In genomic region chr6:95743591-95743990, GRCh38 we compare ENCODE assay signal across 31 cellular contexts.
"Had no signal": no experiment of that assay in that cellular context is flagged by ENCODE, and none has a peak within 500 bp of the region (broad histone marks: within the 10 kb centered on the region; RNA-seq: fewer than 3 reads in every experiment).

No MANE protein-coding gene starts in this region.

- H3K36me3 ChIP-seq: neural progenitor cell, ovary, spleen, suprapubic skin, tibial artery, transverse colon, upper lobe of right lung, uterus had no signal

- H3K27me3 ChIP-seq: neural progenitor cell, ovary, spleen, suprapubic skin, testis, tibial artery, transverse colon, upper lobe of right lung, uterus had no signal

- H3K4me1 Mint-ChIP-seq: natural killer cell; nephron; neural progenitor cell; stimulated activated memory B cell treated with anti-CD40 and anti-IgM and Interleukin-4, amounts not matched to agents 10 μg/mL and 1 μg/mL and 100 μg/mL, for 72 hours; stimulated activated naive CD8-positive, alpha-beta T cell treated with anti-CD3 and anti-CD28 coated beads, Interleukin-15, amount 100 ng/mL, for 72 hours had no signal

- H3K36me3 Mint-ChIP-seq: natural killer cell; neural progenitor cell; stimulated activated memory B cell treated with anti-CD40 and anti-IgM and Interleukin-4, amounts not matched to agents 10 μg/mL and 1 μg/mL and 100 μg/mL, for 72 hours; type B pancreatic cell had no signal

- H3K4me3 Mint-ChIP-seq: natural killer cell; nephron; neural progenitor cell; stimulated activated memory B cell treated with anti-CD40 and anti-IgM and Interleukin-4, amounts not matched to agents 10 μg/mL and 1 μg/mL and 100 μg/mL, for 72 hours; stimulated activated naive CD8-positive, alpha-beta T cell treated with anti-CD3 and anti-CD28 coated beads, Interleukin-15, amount 100 ng/mL, for 72 hours; type B pancreatic cell had no signal

- H3K27me3 Mint-ChIP-seq: progenitor cell of endocrine pancreas; stimulated activated memory B cell treated with anti-CD40 and anti-IgM and Interleukin-4, amounts not matched to agents 10 μg/mL and 1 μg/mL and 100 μg/mL, for 72 hours; stimulated activated naive CD8-positive, alpha-beta T cell treated with anti-CD3 and anti-CD28 coated beads, Interleukin-15, amount 100 ng/mL, for 72 hours; type B pancreatic cell had no signal

- H2AFZ ChIP-seq: neural progenitor cell, parathyroid adenoma had no signal

- DNase-seq: natural killer cell; occipital lobe; ovary; posterior cingulate gyrus; psoas muscle; right cardiac atrium; spleen; stimulated activated CD4-positive, alpha-beta T cell treated with anti-CD3 and anti-CD28 coated beads, Interleukin-12 subunit alpha, Interleukin-12 subunit beta, amount 100 ng/mL, for 4 hours; stimulated activated CD4-positive, alpha-beta T cell treated with anti-CD3 and anti-CD28 coated beads, Interleukin-1b, Interleukin-23, amount 100 ng/mL, for 48 hours; stimulated activated CD4-positive, alpha-beta T cell treated with anti-CD3 and anti-CD28 coated beads, Interleukin-4, amount 100 ng/mL, for 1 hour; stimulated activated CD4-positive, alpha-beta T cell treated with anti-CD3 and anti-CD28 coated beads, Interleukin-4, amount 100 ng/mL, for 4 hours; stimulated activated CD8-positive, alpha-beta memory T cell treated with anti-CD3 and anti-CD28 coated beads, Interleukin-4, amount 100 ng/mL, for 48 hours; stimulated activated naive CD4-positive, alpha-beta T cell; stimulated activated naive CD8-positive, alpha-beta T cell treated with anti-CD3 and anti-CD28 coated beads, Interleukin-15, amount 100 ng/mL, for 72 hours; stimulated activated naive CD8-positive, alpha-beta T cell treated with anti-CD3 and anti-CD28 coated beads, Interleukin-15, Interleukin-2, amounts not matched to agents 100 U/mL and 50 U/mL, for 24 hours; substantia nigra; testis; tibial artery; transverse colon; upper lobe of right lung; uterus had no signal

- ATAC-seq: natural killer cell; psoas muscle; right cardiac atrium; sciatic nerve; stimulated activated memory B cell treated with anti-CD40 and anti-IgM and Interleukin-4, amounts not matched to agents 10 μg/mL and 1 μg/mL and 100 μg/mL, for 72 hours; stimulated activated naive CD8-positive, alpha-beta T cell treated with anti-CD3 and anti-CD28 coated beads, Interleukin-15, amount 100 ng/mL, for 72 hours; stimulated activated naive CD8-positive, alpha-beta T cell treated with anti-CD3 and anti-CD28 coated beads, Interleukin-15, Interleukin-2, amounts not matched to agents 100 U/mL and 50 U/mL, for 24 hours; upper lobe of right lung had no signal

- H3K9ac ChIP-seq: neural progenitor cell, parathyroid adenoma had no signal

- H3K9me3 ChIP-seq: ovary, psoas muscle, spleen, suprapubic skin, testis, tibial artery, transverse colon, upper lobe of right lung, uterus had no signal

- H3K4me1 ChIP-seq: neural progenitor cell, parathyroid adenoma, psoas muscle, spleen, suprapubic skin, testis, tibial artery, transverse colon, upper lobe of right lung, uterus had no signal

- H3K27ac Mint-ChIP-seq: natural killer cell; nephron; neural progenitor cell; progenitor cell of endocrine pancreas; stimulated activated memory B cell treated with anti-CD40 and anti-IgM and Interleukin-4, amounts not matched to agents 10 μg/mL and 1 μg/mL and 100 μg/mL, for 72 hours; stimulated activated naive CD8-positive, alpha-beta T cell treated with anti-CD3 and anti-CD28 coated beads, Interleukin-15, amount 100 ng/mL, for 72 hours; type B pancreatic cell had no signal

- H3K9me3 Mint-ChIP-seq: nephron; neural progenitor cell; stimulated activated naive CD8-positive, alpha-beta T cell treated with anti-CD3 and anti-CD28 coated beads, Interleukin-15, amount 100 ng/mL, for 72 hours; type B pancreatic cell had no signal

- H3K4me2 ChIP-seq: neural progenitor cell, smooth muscle cell had no signal

- H3K4me3 ChIP-seq: neural progenitor cell, ovary, psoas muscle, skin epidermis, smooth muscle cell, spleen, suprapubic skin, testis, tibial artery, transverse colon, upper lobe of right lung, uterus had no signal

- H3K27ac ChIP-seq: neural progenitor cell, ovary, parathyroid adenoma, psoas muscle, skin epidermis, spleen, suprapubic skin, testis, tibial artery, transverse colon, upper lobe of right lung, uterus had no signal

- H3K79me2 ChIP-seq: parathyroid adenoma had no signal
